24 cellular contexts compared by ENCODE assay signal in genomic region chr12:130227641-130228040, GRCh38.
"Had no signal": no experiment of that assay in that cellular context is flagged by ENCODE, and none has a peak within 500 bp of the region (broad histone marks: within the 10 kb centered on the region; RNA-seq: fewer than 3 reads in every experiment).

No MANE protein-coding gene starts in this region.

- H3K4me3 Mint-ChIP-seq: activated B cell treated with CpG ODN at 0.5 μM for 24 hours; activated CD8-positive, alpha-beta memory T cell treated with anti-CD3 and anti-CD28 coated beads, Interleukin-2, amount 10 ng/mL, durations not matched to agents 7 days and 5 days; activated CD8-positive, alpha-beta T cell treated with anti-CD3 and anti-CD28 coated beads, Interleukin-2, amount 10 ng/mL, durations not matched to agents 7 days and 5 days; activated naive CD4-positive, alpha-beta T cell treated with anti-CD3 and anti-CD28 coated beads, Interleukin-2, amount 50 U/mL, for 24 hours; activated naive CD8-positive, alpha-beta T cell treated with anti-CD3 and anti-CD28 coated beads, Interleukin-2, amount 50 U/mL, for 24 hours; memory B cell; natural killer cell; neural progenitor cell had no signal

- H3K4me2 ChIP-seq: neural progenitor cell had no signal

- H3K9ac ChIP-seq: neural progenitor cell had no signal

- H3K9me3 ChIP-seq: colonic mucosa, gastrocnemius medialis, right lobe of liver, testis had no signal

- H3K27ac ChIP-seq: colonic mucosa, gastrocnemius medialis, neural progenitor cell, right lobe of liver, testis, transverse colon had no signal

- H3K4me3 ChIP-seq: colonic mucosa, dorsolateral prefrontal cortex, gastrocnemius medialis, neural progenitor cell, right lobe of liver, testis, transverse colon had no signal

- DNase-seq: activated B cell treated with CpG ODN at 0.5 μM for 24 hours; activated CD8-positive, alpha-beta memory T cell treated with anti-CD3 and anti-CD28 coated beads, Interleukin-2, amount 10 ng/mL, durations not matched to agents 7 days and 5 days; activated CD8-positive, alpha-beta T cell treated with anti-CD3 and anti-CD28 coated beads, Interleukin-2, amount 10 ng/mL, durations not matched to agents 7 days and 5 days; activated naive CD8-positive, alpha-beta T cell treated with anti-CD3 and anti-CD28 coated beads, Interleukin-2, amount 50 U/mL, for 24 hours; activated T-cell treated with anti-CD3 and anti-CD28 coated beads, Interleukin-2, amount 50 U/mL, for 48 hours; central memory CD4-positive, alpha-beta T cell; colonic mucosa; effector memory CD4-positive, alpha-beta T cell; gastrocnemius medialis; glutamatergic neuron; natural killer cell; right lobe of liver; stimulated activated CD4-positive, alpha-beta T cell treated with anti-CD3 and anti-CD28 coated beads, Interleukin-2, amount 100 ng/mL, for 48 hours; stimulated activated naive CD8-positive, alpha-beta T cell treated with anti-CD3 and anti-CD28 coated beads, Interleukin-15, Interleukin-2, amounts not matched to agents 100 U/mL and 50 U/mL, for 24 hours; T-helper 2 cell; testis; transverse colon had no signal

- H3K4me1 Mint-ChIP-seq: activated B cell treated with CpG ODN at 0.5 μM for 24 hours; activated CD8-positive, alpha-beta memory T cell treated with anti-CD3 and anti-CD28 coated beads, Interleukin-2, amount 10 ng/mL, durations not matched to agents 7 days and 5 days; activated naive CD4-positive, alpha-beta T cell treated with anti-CD3 and anti-CD28 coated beads, Interleukin-2, amount 50 U/mL, for 24 hours; activated naive CD8-positive, alpha-beta T cell treated with anti-CD3 and anti-CD28 coated beads, Interleukin-2, amount 50 U/mL, for 24 hours; memory B cell; natural killer cell had no signal

- H3K27ac Mint-ChIP-seq: activated B cell treated with CpG ODN at 0.5 μM for 24 hours; activated CD8-positive, alpha-beta memory T cell treated with anti-CD3 and anti-CD28 coated beads, Interleukin-2, amount 10 ng/mL, durations not matched to agents 7 days and 5 days; activated CD8-positive, alpha-beta T cell treated with anti-CD3 and anti-CD28 coated beads, Interleukin-2, amount 10 ng/mL, durations not matched to agents 7 days and 5 days; activated naive CD4-positive, alpha-beta T cell treated with anti-CD3 and anti-CD28 coated beads, Interleukin-2, amount 50 U/mL, for 24 hours; activated naive CD8-positive, alpha-beta T cell treated with anti-CD3 and anti-CD28 coated beads, Interleukin-2, amount 50 U/mL, for 24 hours; activated T-helper 2 cell treated with anti-CD3 and anti-CD28 coated beads, Interferon-gamma antibody, Interleukin-2, Interleukin-4, amounts not matched to agents 10 μg/mL and 5 μg/mL and 100 μg/mL, durations not matched to agents 14 hours and 24 hours and 36 hours; memory B cell; natural killer cell; neural progenitor cell had no signal

- H2AFZ ChIP-seq: neural progenitor cell had no signal

- H3K27me3 Mint-ChIP-seq: activated B cell treated with CpG ODN at 0.5 μM for 24 hours; activated CD8-positive, alpha-beta memory T cell treated with anti-CD3 and anti-CD28 coated beads, Interleukin-2, amount 10 ng/mL, durations not matched to agents 7 days and 5 days; activated naive CD8-positive, alpha-beta T cell treated with anti-CD3 and anti-CD28 coated beads, Interleukin-2, amount 50 U/mL, for 24 hours; memory B cell had no signal

- H3K27me3 ChIP-seq: colonic mucosa, testis had no signal

- H3K36me3 ChIP-seq: colonic mucosa, gastrocnemius medialis, neural progenitor cell, right lobe of liver, transverse colon had no signal

- FAIRE-seq: endothelial cell of umbilical vein, islet of Langerhans had no signal

- ATAC-seq: activated CD8-positive, alpha-beta memory T cell treated with anti-CD3 and anti-CD28 coated beads, Interleukin-2, amount 10 ng/mL, durations not matched to agents 7 days and 5 days; activated CD8-positive, alpha-beta T cell treated with anti-CD3 and anti-CD28 coated beads, Interleukin-2, amount 10 ng/mL, durations not matched to agents 7 days and 5 days; activated naive CD8-positive, alpha-beta T cell treated with anti-CD3 and anti-CD28 coated beads, Interleukin-2, amount 50 U/mL, for 24 hours; gastrocnemius medialis; natural killer cell; right lobe of liver; stimulated activated naive CD8-positive, alpha-beta T cell treated with anti-CD3 and anti-CD28 coated beads, Interleukin-15, Interleukin-2, amounts not matched to agents 100 U/mL and 50 U/mL, for 24 hours had no signal

- H3K4me1 ChIP-seq: colonic mucosa, gastrocnemius medialis, right lobe of liver, testis, transverse colon had no signal

- H3K36me3 Mint-ChIP-seq: activated CD8-positive, alpha-beta memory T cell treated with anti-CD3 and anti-CD28 coated beads, Interleukin-2, amount 10 ng/mL, durations not matched to agents 7 days and 5 days; natural killer cell had no signal
